ENCODE assay signal across 9 cellular contexts in the genomic region with DNA sequence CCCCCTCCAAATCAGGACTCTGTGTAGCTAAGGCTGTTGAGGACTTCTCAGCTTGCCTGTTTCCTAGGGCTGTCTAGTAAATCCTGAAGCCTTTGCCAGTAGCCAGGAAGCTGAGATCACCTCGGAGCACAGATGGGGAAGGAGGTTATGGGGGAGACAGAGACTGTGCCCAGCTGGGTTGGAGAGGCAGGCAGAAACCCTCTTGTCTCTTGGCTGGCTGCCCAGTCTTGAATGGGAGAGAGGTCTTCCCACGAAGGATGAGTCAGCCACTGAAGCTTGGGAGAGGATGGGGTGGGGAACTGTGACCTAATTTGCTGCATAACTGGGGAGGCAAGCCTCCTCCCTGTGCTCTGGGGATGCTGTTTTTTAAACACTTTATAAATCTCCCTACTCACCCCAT.
DNase-seq lines count a peak whose midpoint lies in the region; ATAC-seq and TF ChIP-seq lines count a peak whose summit lies in the region.
"Had no signal": no experiment of that assay in that cellular context is flagged by ENCODE, and none has a peak within 500 bp of the region (broad histone marks: within the 10 kb centered on the region; RNA-seq: fewer than 3 reads in every experiment).

No MANE protein-coding gene starts in this region.

- no peak overlapping the region for H3K27ac ChIP-seq in SJCRH30
- no peak overlapping the region for H3K27ac ChIP-seq in sigmoid colon
- H3K27ac ChIP-seq in effector memory CD4-positive, alpha-beta T cell (ENCODE audit: insufficient read depth, low read length, poor library complexity, severe bottlenecking), result no peak overlapping the region
- H3K27ac ChIP-seq: GM23248 had no signal

- H3K36me3 ChIP-seq in SJCRH30 (no peaks in the 10 kb centered on the region), kidney epithelial cell (ENCODE audit: control insufficient read depth, insufficient read depth, low read length) (no peaks in the 10 kb centered on the region), sigmoid colon (no peaks in the 10 kb centered on the region)
- no peaks in the 10 kb centered on the region for H3K36me3 ChIP-seq in effector memory CD4-positive, alpha-beta T cell (ENCODE audit: control insufficient read depth, insufficient read depth, low read length)

- no peak for TF ChIP-seq EP300 in sigmoid colon (IDR thresholded peaks at IDR 0.05)

- H3K4me1 ChIP-seq in SJCRH30 (0 out of 2 replicates have a peak, but pooled peaks cover 3% of the 10 kb centered on the region), sigmoid colon (peaks cover 0 to 7% (median 0%) of the 10 kb centered on the region in 4 donors)
- no peaks in the 10 kb centered on the region for H3K4me1 ChIP-seq in effector memory CD4-positive, alpha-beta T cell (ENCODE audit: control insufficient read depth, insufficient read depth, low read length, poor library complexity, severe bottlenecking)

- WGBS in sigmoid colon, 2 donors, result 15 to 22% methylated on average over 2 of the region's 2 CpGs

- in situ Hi-C loops in Caki2 (cut with HindIII; ENCODE audit: low pct_unique_long_range_greater_than_20kb, low sequenced_read_pairs), result no loop called here

- TF ChIP-seq CTCF in kidney epithelial cell (IDR thresholded peaks at IDR 0.05; ENCODE audit: insufficient read depth, low read length, poor library complexity, severe bottlenecking) (no peak), sigmoid colon (IDR thresholded peaks at IDR 0.05) (no peak)

- no peak overlapping the region for H3K4me3 ChIP-seq in SJCRH30
- H3K4me3 ChIP-seq in kidney epithelial cell (ENCODE audit: low read depth, low read length), result no peak overlapping the region
- H3K4me3 ChIP-seq in sigmoid colon, result no peak overlapping the region
- no peak overlapping the region for H3K4me3 ChIP-seq in effector memory CD4-positive, alpha-beta T cell (ENCODE audit: insufficient read depth, low read depth, low read length, poor library complexity, severe bottlenecking)
- H3K4me3 ChIP-seq: GM23248 had no signal

- H3K9me3 ChIP-seq in SJCRH30 (replicated peaks) (no peaks in the 10 kb centered on the region), sigmoid colon (no peaks in the 10 kb centered on the region)
- H3K9me3 ChIP-seq in effector memory CD4-positive, alpha-beta T cell (ENCODE audit: control insufficient read depth, low read length), result no peaks in the 10 kb centered on the region

- peak; percentile 94 for DNase-seq in Caki2 (ENCODE audit: low read depth)
- peak; percentile 92 for DNase-seq in NCI-H1105 (lab: John Stamatoyannopoulos, UW)
- peak; percentile 81 for DNase-seq in SJCRH30
- DNase-seq in kidney epithelial cell (ENCODE audit: low read depth), result peak; percentile 94
- DNase-seq in sigmoid colon, result no peak
- no peak for DNase-seq in effector memory CD4-positive, alpha-beta T cell
- DNase-seq: GM23248 had no signal

- intact Hi-C loops in sigmoid colon (cut with DNase I), result no loop called here

- no peak for TF ChIP-seq POLR2A in sigmoid colon (IDR thresholded peaks at IDR 0.05)

- no peak for ATAC-seq in HG03095 (IDR thresholded peaks at IDR 0.05; ENCODE audit: unreplicated experiment)
- ATAC-seq in HG03159 (IDR thresholded peaks at IDR 0.05; ENCODE audit: unreplicated experiment), result no peak

- no peaks in the 10 kb centered on the region for H3K27me3 ChIP-seq in SJCRH30
- no peaks in the 10 kb centered on the region for H3K27me3 ChIP-seq in kidney epithelial cell (ENCODE audit: control insufficient read depth, insufficient read depth, low read length)
- H3K27me3 ChIP-seq in sigmoid colon, result no peaks in the 10 kb centered on the region
- no peaks in the 10 kb centered on the region for H3K27me3 ChIP-seq in effector memory CD4-positive, alpha-beta T cell (replicated peaks; ENCODE audit: control insufficient read depth, insufficient read depth, low read length, poor library complexity, severe bottlenecking)

Comparison
In these comparisons a context has a peak if more than half of its experiments do, and no peak if none do; other contexts are left out.
1. DNase-seq: peak in Caki2 (single experiment), NCI-H1105 (single experiment), SJCRH30 (2 of 2) and kidney epithelial cell (single experiment); none in sigmoid colon (single experiment) and effector memory CD4-positive, alpha-beta T cell (0 of 3).